ENCODE assay signal across 13 cellular contexts in genomic region chr6:13470240-13471140, GRCh38. TPM values are rescaled to one million over a fixed set of nuclear protein-coding genes. Genes with fewer than 3 reads are reported as not detected.
DNase-seq lines count a peak whose midpoint lies in the region; TF ChIP-seq lines count a peak whose summit lies in the region.
"Had no signal": no experiment of that assay in that cellular context is flagged by ENCODE, and none has a peak within 500 bp of the region (broad histone marks: within the 10 kb centered on the region; RNA-seq: fewer than 3 reads in every experiment).

No MANE protein-coding gene starts in this region.

- dilution Hi-C loops in mammary epithelial cell (cut with HindIII; ENCODE audit: low sequenced_read_pairs) = no loop called here

- CTCF ChIA-PET in mammary epithelial cell (lab: Charles Lee; ENCODE audit: low non-redundant PET) = no interaction called here

- no peaks in the 10 kb centered on the region for H3K9me3 ChIP-seq in mammary epithelial cell (replicated peaks; ENCODE audit: insufficient read depth, low read length)

- peaks cover 35% of the 10 kb centered on the region for H3K79me2 ChIP-seq in mammary epithelial cell (ENCODE audit: insufficient read depth, low read length)

- 72% methylated on average over 10 of the region's 10 CpGs for WGBS in mammary epithelial cell (ENCODE audit: low coverage, missing lambda C conversion rate)

- H3K4me2 ChIP-seq in mammary epithelial cell (ENCODE audit: insufficient read depth, low read depth, low read length) = no peak overlapping the region
- H3K4me2 ChIP-seq: KMS-11 had no signal

- H3K36me3 ChIP-seq in mammary epithelial cell (ENCODE audit: insufficient read depth, low read length) = peaks cover 5% of the 10 kb centered on the region

- in situ Hi-C loops in mammary epithelial cell (cut with MboI; ENCODE audit: low sequenced_read_pairs in 2 of 2) = no loop called here

- H3K9ac ChIP-seq in mammary epithelial cell (ENCODE audit: insufficient read depth, low read length) = no peak overlapping the region
- H3K9ac ChIP-seq: KMS-11 had no signal

- H2AFZ ChIP-seq in mammary epithelial cell (ENCODE audit: low read depth, low read length) = no peak overlapping the region

- no peaks in the 10 kb centered on the region for H4K20me1 ChIP-seq in mammary epithelial cell (ENCODE audit: insufficient read depth, low read length)

- DNase-seq in activated CD8-positive, alpha-beta memory T cell treated with anti-CD3 and anti-CD28 coated beads for 24 hours = peak; percentile 44
- DNase-seq in activated CD8-positive, alpha-beta memory T cell treated with anti-CD3 and anti-CD28 coated beads, Interleukin-2, amount 50 U/mL, for 48 hours = no peak
- DNase-seq in astrocyte of the hippocampus (ENCODE audit: low read depth, low spot score) (peak; percentile 57), hippocampal formation (lab: John Stamatoyannopoulos, UW) (peak; percentile 68 to 81), mammary epithelial cell (no peak), RPMI8226 (no peak), NAMALWA (ENCODE audit: low spot score) (no peak)
- DNase-seq: activated CD4-positive, alpha-beta T cell treated with anti-CD3 and anti-CD28 coated beads for 4 hours; activated T-cell treated with anti-CD3 and anti-CD28 coated beads, Interleukin-2, amount 50 U/mL, for 48 hours; DND-41; NCI-H187 treated with DMSO at 0.1 percent for 48 hours had no signal

- H3K27me3 ChIP-seq in mammary epithelial cell (ENCODE audit: insufficient read depth, low read length) = no peaks in the 10 kb centered on the region

- peaks cover 20% of the 10 kb centered on the region for H3K4me1 ChIP-seq in mammary epithelial cell (ENCODE audit: insufficient read depth, low read length)

- intact Hi-C loops in mammary epithelial cell (cut with micrococcal nuclease) = loop anchor here (2.0 kb wide), 1 partner anchor 16 kb away; no protein-coding TSS in a partner anchor

- H3K27ac ChIP-seq in temporal lobe (ENCODE audit: low read depth, low read length) (peak overlapping the region; percentile 88), mammary epithelial cell (ENCODE audit: insufficient read depth, low read depth, low read length) (no peak overlapping the region)
- H3K27ac ChIP-seq: KMS-11 had no signal

- no peak for TF ChIP-seq CTCF in mammary epithelial cell (conservative IDR thresholded peaks at IDR 0.05 in 1 of 2, IDR thresholded peaks at IDR 0.05 in 1 of 2; ENCODE audit: extremely low read depth in 1 of 2, insufficient read depth in 1 of 2, low read depth in 1 of 2, low read length in 2 of 2)

- BruUV-seq in mammary epithelial cell (replicated peaks; lab: Mats Ljungman, UMichigan) = no TSS peak

- H3K4me3 ChIP-seq in mammary epithelial cell (replicated peaks in 1 of 3; ENCODE audit: insufficient read depth in 1 of 3, low read depth in 2 of 3, low read length in 3 of 3) = no peak overlapping the region

RNA-seq across cellular contexts. Expression of gene GFOD1, which starts 16.9 kb away (rescaled TPM):
- 27.0 TPM for total RNA-seq in temporal lobe
- 10 to 100 TPM; 12.3 to 37.3 TPM for total RNA-seq in mammary epithelial cell
- polyA plus RNA-seq in mammary epithelial cell = 5.3 TPM
- polyA minus RNA-seq in mammary epithelial cell = 9.5 TPM

Comparison
In these comparisons a context has a peak if more than half of its experiments do, and no peak if none do; other contexts are left out.
1. DNase-seq: peak in activated CD8-positive, alpha-beta memory T cell treated with anti-CD3 and anti-CD28 coated beads for 24 hours (single experiment), astrocyte of the hippocampus (single experiment) and hippocampal formation (2 of 2); none in activated CD8-positive, alpha-beta memory T cell treated with anti-CD3 and anti-CD28 coated beads, Interleukin-2, amount 50 U/mL, for 48 hours (single experiment), mammary epithelial cell (single experiment), RPMI8226 (single experiment) and NAMALWA (single experiment).